In the genomic region with DNA sequence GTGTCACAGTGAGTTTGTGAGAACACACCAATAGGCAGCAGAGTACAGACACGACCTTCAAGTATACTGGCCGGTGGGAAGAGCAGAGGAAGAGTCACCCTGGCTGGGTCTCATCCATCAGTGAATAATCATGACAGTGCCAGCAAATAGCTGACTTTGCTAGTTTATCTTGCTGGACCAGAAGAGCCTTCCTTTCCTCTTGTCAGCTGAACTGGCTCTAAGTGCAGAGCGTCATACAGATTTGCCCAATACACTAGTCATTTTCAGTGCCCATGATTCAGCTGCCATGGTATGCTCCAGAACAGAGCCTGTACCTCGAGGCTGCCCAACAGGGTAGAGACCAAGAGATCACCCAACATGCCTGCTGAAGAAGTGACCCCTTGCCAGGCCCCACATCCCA, we compare ENCODE assay signal across 20 cellular contexts.
"Had no signal": no experiment of that assay in that cellular context is flagged by ENCODE, and none has a peak within 500 bp of the region (broad histone marks: within the 10 kb centered on the region; RNA-seq: fewer than 3 reads in every experiment).

No MANE protein-coding gene starts in this region.

- H3K4me3 ChIP-seq: SJSA1, SK-N-MC had no signal

- H3K4me1 ChIP-seq: SJSA1 had no signal

- H3K27ac ChIP-seq: SJSA1, SK-N-MC had no signal

- H3K9me3 ChIP-seq: SJSA1 had no signal

- FAIRE-seq: RCC 7860 had no signal

- H3K36me3 ChIP-seq: SJSA1 had no signal

- H3K27me3 ChIP-seq: SJSA1 had no signal

- DNase-seq: Karpas-422, KG1, MM.1S, NCI-H1092 treated with DMSO at 0.1 percent for 48 hours, NCI-H1436, NCI-H187, NCI-H2029, NCI-H2081 treated with DMSO at 0.1 percent for 48 hours, NCI-H2171 treated with DMSO at 0.1 percent for 48 hours, NCI-H446, NCI-H510A, NCI-H524 treated with DMSO at 0.1 percent for 48 hours, NCI-H69, NCI-H774, Right ventricle myocardium superior, RPMI8226, SIG-M5 had no signal
